In the genomic region with DNA sequence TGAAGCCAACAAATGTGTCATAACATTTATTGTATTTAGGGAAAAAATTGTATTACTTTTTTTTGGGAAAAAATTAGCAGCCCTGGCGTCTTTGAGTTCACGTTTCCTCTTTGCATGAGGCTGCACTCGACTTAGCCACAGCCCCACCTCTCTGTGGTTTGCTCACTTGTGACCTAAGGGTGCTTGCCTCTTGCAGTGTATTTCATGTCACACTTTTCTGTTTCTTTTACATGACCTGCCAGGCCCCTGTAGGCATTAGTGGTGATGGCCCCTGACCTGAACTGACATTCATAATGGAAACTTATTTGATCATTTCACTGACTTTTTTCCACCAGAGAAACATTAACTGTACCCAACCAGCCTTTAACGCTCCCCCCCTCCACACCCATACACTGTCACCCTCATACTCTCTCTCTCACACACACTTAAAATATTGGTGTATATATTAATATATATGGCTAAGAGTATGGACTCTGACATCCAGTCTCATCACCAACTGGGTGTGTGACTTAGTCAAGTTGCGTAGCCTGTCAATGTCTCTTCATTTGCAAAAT, we compare ENCODE assay signal across 8 cellular contexts.
DNase-seq lines count a peak whose midpoint lies in the region; ATAC-seq lines count a peak whose summit lies in the region.

No MANE protein-coding gene starts in this region.

- H3K4me3 Mint-ChIP-seq in memory B cell = no peak overlapping the region

- peaks cover 8% of the 10 kb centered on the region for H3K27me3 Mint-ChIP-seq in memory B cell

- no peaks in the 10 kb centered on the region for H3K36me3 Mint-ChIP-seq in memory B cell

- peak; percentile 23 for DNase-seq in GM19240 (ENCODE audit: insufficient read length, low spot score)
- DNase-seq in activated CD4-positive, alpha-beta T cell treated with anti-CD3 and anti-CD28 coated beads for 4 hours = peak; percentile 58 to 71
- no peak for DNase-seq in memory B cell (ENCODE audit: low spot score in 2 of 2)
- no peak for DNase-seq in germinal center (ENCODE audit: low spot score)
- DNase-seq in NAMALWA (ENCODE audit: low spot score) = no peak
- DNase-seq in NCI-H1694 (lab: John Stamatoyannopoulos, UW) = no peak
- DNase-seq in Right ventricle myocardium superior = no peak

- intact Hi-C loops in Right ventricle myocardium superior (cut with DNase I) = loop anchor here (10.0 kb wide), 1 partner anchor 681 kb away; no protein-coding TSS in a partner anchor

- ATAC-seq in HG03139 (IDR thresholded peaks at IDR 0.05; ENCODE audit: unreplicated experiment) = peak; percentile 91
- peak; percentile 97 for ATAC-seq in memory B cell (ENCODE audit: low read depth)
- ATAC-seq in Right ventricle myocardium superior (ENCODE audit: poor library complexity) = no peak

- H3K4me1 Mint-ChIP-seq in memory B cell = peaks cover 12% of the 10 kb centered on the region

- no peaks in the 10 kb centered on the region for H3K9me3 Mint-ChIP-seq in memory B cell

- H3K27ac Mint-ChIP-seq in memory B cell = no peak overlapping the region

Comparison
In these comparisons a context has a peak if more than half of its experiments do, and no peak if none do; other contexts are left out.
1. DNase-seq: peak in GM19240 (single experiment) and activated CD4-positive, alpha-beta T cell treated with anti-CD3 and anti-CD28 coated beads for 4 hours (2 of 2); none in memory B cell (0 of 2), germinal center (single experiment), NAMALWA (single experiment), NCI-H1694 (single experiment) and Right ventricle myocardium superior (single experiment).